ENCODE assay signal across 10 cellular contexts in the genomic region with DNA sequence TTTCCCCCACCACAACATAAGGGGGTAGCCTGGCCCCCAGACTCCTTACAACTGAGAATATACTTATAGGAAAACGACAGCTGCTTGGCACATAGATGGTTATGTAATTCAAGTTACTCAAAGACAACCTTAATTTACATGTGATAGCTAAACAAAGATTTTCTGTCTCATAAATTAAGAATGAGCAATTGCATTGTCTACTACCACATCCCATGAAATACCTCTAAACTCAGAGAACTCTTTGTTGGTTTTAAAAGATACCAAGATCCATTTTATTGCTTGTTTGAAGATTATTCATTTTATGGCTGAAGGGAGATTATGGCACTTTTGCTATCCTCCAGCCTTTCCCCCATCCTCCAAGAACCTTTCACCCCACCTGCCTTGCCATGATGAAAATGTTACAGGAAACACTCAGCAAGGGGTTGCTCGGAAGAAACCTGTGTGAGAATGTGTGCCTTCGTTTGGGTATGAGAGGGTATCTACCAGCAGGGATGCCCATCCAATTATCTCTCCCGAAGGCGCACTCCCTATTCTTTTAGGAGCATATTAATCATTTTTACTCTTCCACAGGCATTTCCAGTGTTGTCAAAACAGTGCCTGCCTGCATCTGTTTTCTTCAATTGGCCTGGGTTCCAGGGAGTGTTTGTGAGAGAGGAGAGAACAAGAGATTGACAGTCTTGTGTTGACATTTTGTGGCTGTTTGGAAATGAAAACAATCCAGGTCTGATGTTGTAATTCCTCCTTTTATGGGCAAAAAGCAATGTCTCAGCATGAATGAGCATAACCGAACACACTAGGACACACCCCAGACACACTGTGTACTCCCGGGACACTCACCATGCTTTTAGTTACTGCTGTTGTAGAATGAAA.
A peak's percentile ranks its signal among the peaks of the same experiment; 100 is the strongest.
DNase-seq lines count a peak whose midpoint lies in the region; ATAC-seq and TF ChIP-seq lines count a peak whose summit lies in the region.
"Had no signal": no experiment of that assay in that cellular context is flagged by ENCODE, and none has a peak within 500 bp of the region (broad histone marks: within the 10 kb centered on the region; RNA-seq: fewer than 3 reads in every experiment).

No MANE protein-coding gene starts in this region.

- H3K18ac ChIP-seq in IMR-90 (ENCODE audit: low read depth, low read length): peak overlapping the region; percentile 85

- H4K5ac ChIP-seq in IMR-90 (ENCODE audit: low read depth, low read length): peak overlapping the region; percentile 72

- H3K9me2 ChIP-seq in hepatocyte (replicated peaks; ENCODE audit: insufficient read depth): no peaks in the 10 kb centered on the region

- H4K20me1 ChIP-seq in IMR-90 (ENCODE audit: insufficient read depth, low read length): no peaks in the 10 kb centered on the region
- no peaks in the 10 kb centered on the region for H4K20me1 ChIP-seq in hepatocyte (ENCODE audit: insufficient read depth, poor library complexity, severe bottlenecking)

- intact Hi-C loops in IMR-90 (cut with micrococcal nuclease): no loop called here
- intact Hi-C loops in thyroid gland (cut with DNase I): no loop called here

- DNase-seq in IMR-90: peak; percentile 88
- DNase-seq in amniotic epithelial cell (ENCODE audit: low read depth): peak; percentile 99
- peak; percentile 49 for DNase-seq in hepatocyte (ENCODE audit: low spot score)
- peak; percentile 81 to 82 for DNase-seq in thyroid gland
- no peak for DNase-seq in stimulated activated CD4-positive, alpha-beta T cell treated with anti-CD3 and anti-CD28 coated beads, Interleukin-4, amount 100 ng/mL, for 24 hours
- no peak for DNase-seq in effector memory CD4-positive, alpha-beta T cell
- DNase-seq: activated effector memory CD4-positive, alpha-beta T cell treated with anti-CD3 and anti-CD28 coated beads, Interleukin-2, amount 50 U/mL, for 16 hours; stimulated activated naive CD8-positive, alpha-beta T cell treated with anti-CD3 and anti-CD28 coated beads, Interleukin-15, Interleukin-2, amounts not matched to agents 100 U/mL and 50 U/mL, for 24 hours had no signal

- H2BK20ac ChIP-seq in IMR-90 (ENCODE audit: low read depth, low read length): peak overlapping the region; percentile 94

- H3K14ac ChIP-seq in IMR-90 (replicated peaks; ENCODE audit: low read depth, low read length): peak overlapping the region; percentile 77

- dilution Hi-C loops in IMR-90 (cut with HindIII; ENCODE audit: low sequenced_read_pairs, unreplicated experiment): no loop called here

- no TSS peak for BruUV-seq in IMR-90 (replicated peaks; lab: Mats Ljungman, UMichigan)

- no peak overlapping the region for H3K4me3 ChIP-seq in IMR-90 (ENCODE audit: insufficient read depth, low read depth, low read length)
- H3K4me3 ChIP-seq in hepatocyte: no peak overlapping the region
- no peak overlapping the region for H3K4me3 ChIP-seq in thyroid gland (replicated peaks in 1 of 3)
- no peak overlapping the region for H3K4me3 ChIP-seq in effector memory CD4-positive, alpha-beta T cell (ENCODE audit: insufficient read depth, low read depth, low read length, poor library complexity, severe bottlenecking)

- peak overlapping the region; percentile 68; the same call in 1 of the 2 replicates for H3K56ac ChIP-seq in IMR-90 (ENCODE audit: extremely low read depth, insufficient read depth, low read length)

- H4K8ac ChIP-seq in IMR-90 (ENCODE audit: low read depth in 2 of 2, low read length in 2 of 2): peak overlapping the region; percentile 5 to 76; a peak in 2 of 4 replicates

- H3K9me1 ChIP-seq in IMR-90 (ENCODE audit: insufficient read depth, low read length): peaks cover 7% of the 10 kb centered on the region

- peak overlapping the region; percentile 98; the same call in 2 of the 3 replicates for H2BK15ac ChIP-seq in IMR-90 (ENCODE audit: low read depth, low read length)

- peak overlapping the region; percentile 86 for H3K23ac ChIP-seq in IMR-90 (ENCODE audit: low read depth, low read length)

- no peak for TF ChIP-seq RAD21 in IMR-90 (IDR thresholded peaks at IDR 0.05; ENCODE audit: low read length)

- H3K27ac ChIP-seq in IMR-90 (ENCODE audit: insufficient read depth, low read length) (peak overlapping the region; percentile 68), hepatocyte (peak overlapping the region; percentile 73), thyroid gland (peak overlapping the region; percentile 84 to 95 (median 93))
- H3K27ac ChIP-seq in effector memory CD4-positive, alpha-beta T cell (ENCODE audit: insufficient read depth, low read length, poor library complexity, severe bottlenecking): no peak overlapping the region

- no peaks in the 10 kb centered on the region for H3K79me2 ChIP-seq in hepatocyte

- no peak for TF ChIP-seq POLR2A in IMR-90 (IDR thresholded peaks at IDR 0.05; ENCODE audit: low read depth, low read length)
- peak in 1 of 2 donors; percentile 74 for TF ChIP-seq POLR2A in thyroid gland (IDR thresholded peaks at IDR 0.05)

- H2AK9ac ChIP-seq in IMR-90 (replicated peaks; ENCODE audit: low read depth, low read length, poor library complexity): peak overlapping the region; percentile 76

- in situ Hi-C loops in IMR-90 (cut with MboI; ENCODE audit: low sequenced_read_pairs): no loop called here

- H3K4me2 ChIP-seq in IMR-90 (ENCODE audit: low read depth, low read length) (peak overlapping the region; percentile 31), hepatocyte (peak overlapping the region; percentile 49)

- H3K4me1 ChIP-seq in IMR-90 (ENCODE audit: control insufficient read depth, insufficient read depth, low read length): peaks cover 8% of the 10 kb centered on the region
- peaks cover 9% of the 10 kb centered on the region for H3K4me1 ChIP-seq in hepatocyte (ENCODE audit: insufficient read depth)
- H3K4me1 ChIP-seq in thyroid gland: peaks cover 11 to 15% of the 10 kb centered on the region in 2 donors
- H3K4me1 ChIP-seq in effector memory CD4-positive, alpha-beta T cell (ENCODE audit: control insufficient read depth, insufficient read depth, low read length, poor library complexity, severe bottlenecking): no peaks in the 10 kb centered on the region

- H3K27me3 ChIP-seq in IMR-90 (ENCODE audit: control insufficient read depth, insufficient read depth, low read length): no peaks in the 10 kb centered on the region
- H3K27me3 ChIP-seq in hepatocyte: no peaks in the 10 kb centered on the region
- no peaks in the 10 kb centered on the region for H3K27me3 ChIP-seq in thyroid gland
- no peaks in the 10 kb centered on the region for H3K27me3 ChIP-seq in effector memory CD4-positive, alpha-beta T cell (replicated peaks; ENCODE audit: control insufficient read depth, insufficient read depth, low read length, poor library complexity, severe bottlenecking)

- peak; percentile 97 for ATAC-seq in IMR-90 (ENCODE audit: low read depth)
- no peak for ATAC-seq in HG02981 (IDR thresholded peaks at IDR 0.05; ENCODE audit: unreplicated experiment)
- ATAC-seq: HCT116; stimulated activated naive CD8-positive, alpha-beta T cell treated with anti-CD3 and anti-CD28 coated beads, Interleukin-15, Interleukin-2, amounts not matched to agents 100 U/mL and 50 U/mL, for 24 hours had no signal

- no peaks in the 10 kb centered on the region for H3K79me1 ChIP-seq in IMR-90 (ENCODE audit: low read depth in 1 of 2, low read length in 2 of 2)

- POLR2A ChIA-PET in IMR-90 (lab: Charles Lee; ENCODE audit: unreplicated experiment): no interaction called here

- H3K9me3 ChIP-seq in IMR-90 (ENCODE audit: control insufficient read depth, insufficient read depth, low read length): no peaks in the 10 kb centered on the region
- no peaks in the 10 kb centered on the region for H3K9me3 ChIP-seq in hepatocyte (ENCODE audit: low read depth)
- H3K9me3 ChIP-seq in thyroid gland: no peaks in the 10 kb centered on the region
- no peaks in the 10 kb centered on the region for H3K9me3 ChIP-seq in effector memory CD4-positive, alpha-beta T cell (ENCODE audit: control insufficient read depth, low read length)

- no CpG with 5 or more reads among the region's 7 CpGs for WGBS in IMR-90 (ENCODE audit: extremely low coverage in 2 of 2, insufficient read length in 1 of 2), 2 experiments
- 45% methylated on average over 7 of the region's 7 CpGs for WGBS in hepatocyte (ENCODE audit: low lambda C conversion rate, missing lambda C conversion rate)
- 64 to 65% methylated on average over 7 of the region's 7 CpGs for WGBS in thyroid gland, 2 donors

- peak overlapping the region; percentile 71 for H2BK5ac ChIP-seq in IMR-90 (ENCODE audit: low read depth, low read length, poor library complexity, severe bottlenecking)

- H4K91ac ChIP-seq in IMR-90 (ENCODE audit: insufficient read depth, low read depth, low read length): peak overlapping the region; percentile 94

- H3K9ac ChIP-seq in IMR-90 (ENCODE audit: low read depth, low read length): peak overlapping the region; percentile 46

- peak overlapping the region; percentile 96 for H2BK120ac ChIP-seq in IMR-90 (ENCODE audit: low read depth, low read length)

- no peaks in the 10 kb centered on the region for H3K36me3 ChIP-seq in IMR-90 (ENCODE audit: control insufficient read depth, insufficient read depth, low read length)
- H3K36me3 ChIP-seq in hepatocyte (replicated peaks; ENCODE audit: insufficient read depth, low read depth): no peaks in the 10 kb centered on the region
- H3K36me3 ChIP-seq in thyroid gland: no peaks in the 10 kb centered on the region
- H3K36me3 ChIP-seq in effector memory CD4-positive, alpha-beta T cell (ENCODE audit: control insufficient read depth, insufficient read depth, low read length): no peaks in the 10 kb centered on the region

- H2AFZ ChIP-seq in IMR-90 (replicated peaks; ENCODE audit: low read length, poor library complexity) (peak overlapping the region; percentile 9), hepatocyte (no peak overlapping the region)

- peak overlapping the region; percentile 80 for H2AK5ac ChIP-seq in IMR-90 (ENCODE audit: low read depth, low read length)

- CTCF ChIA-PET in IMR-90 (lab: Yijun Ruan, JAX): interaction anchor here (0.6 kb wide), 1 partner anchor 9 kb away, joined by 3 read pairs; no protein-coding TSS in a partner anchor

- H3K4ac ChIP-seq in IMR-90 (ENCODE audit: low read depth, low read length): peak overlapping the region; percentile 93

- TF ChIP-seq CTCF in IMR-90 (conservative IDR thresholded peaks at IDR 0.05; ENCODE audit: low read depth, low read length) (no peak), hepatocyte (IDR thresholded peaks at IDR 0.05; ENCODE audit: poor library complexity) (no peak), thyroid gland (IDR thresholded peaks at IDR 0.05) (no peak)

TF ChIP-seq in IMR-90, 13 proteins besides CTCF, POLR2A, EP300 and RAD21 (continues in another document):
- TF ChIP-seq CHD1 (IDR thresholded peaks at IDR 0.05; ENCODE audit: low read depth, low read length) (no peak), MAFK (IDR thresholded peaks at IDR 0.05; ENCODE audit: low read depth, low read length) (0 out of 2 replicates have a peak, but pooled peaks have one; percentile 16), NFE2L2 (IDR thresholded peaks at IDR 0.05; ENCODE audit: low read depth, low read length) (peak; percentile 89; the same call in 1 of the 2 replicates), RFX5 (IDR thresholded peaks at IDR 0.05; ENCODE audit: low read depth, low read length) (no peak)

Comparison
In these comparisons a context has a peak if more than half of its experiments do, and no peak if none do; other contexts are left out.
1. DNase-seq: peak in IMR-90 (single experiment), amniotic epithelial cell (single experiment), hepatocyte (single experiment) and thyroid gland (2 of 2); none in stimulated activated CD4-positive, alpha-beta T cell treated with anti-CD3 and anti-CD28 coated beads, Interleukin-4, amount 100 ng/mL, for 24 hours (single experiment) and effector memory CD4-positive, alpha-beta T cell (0 of 3).